8 cellular contexts compared by ENCODE assay signal in the genomic region with DNA sequence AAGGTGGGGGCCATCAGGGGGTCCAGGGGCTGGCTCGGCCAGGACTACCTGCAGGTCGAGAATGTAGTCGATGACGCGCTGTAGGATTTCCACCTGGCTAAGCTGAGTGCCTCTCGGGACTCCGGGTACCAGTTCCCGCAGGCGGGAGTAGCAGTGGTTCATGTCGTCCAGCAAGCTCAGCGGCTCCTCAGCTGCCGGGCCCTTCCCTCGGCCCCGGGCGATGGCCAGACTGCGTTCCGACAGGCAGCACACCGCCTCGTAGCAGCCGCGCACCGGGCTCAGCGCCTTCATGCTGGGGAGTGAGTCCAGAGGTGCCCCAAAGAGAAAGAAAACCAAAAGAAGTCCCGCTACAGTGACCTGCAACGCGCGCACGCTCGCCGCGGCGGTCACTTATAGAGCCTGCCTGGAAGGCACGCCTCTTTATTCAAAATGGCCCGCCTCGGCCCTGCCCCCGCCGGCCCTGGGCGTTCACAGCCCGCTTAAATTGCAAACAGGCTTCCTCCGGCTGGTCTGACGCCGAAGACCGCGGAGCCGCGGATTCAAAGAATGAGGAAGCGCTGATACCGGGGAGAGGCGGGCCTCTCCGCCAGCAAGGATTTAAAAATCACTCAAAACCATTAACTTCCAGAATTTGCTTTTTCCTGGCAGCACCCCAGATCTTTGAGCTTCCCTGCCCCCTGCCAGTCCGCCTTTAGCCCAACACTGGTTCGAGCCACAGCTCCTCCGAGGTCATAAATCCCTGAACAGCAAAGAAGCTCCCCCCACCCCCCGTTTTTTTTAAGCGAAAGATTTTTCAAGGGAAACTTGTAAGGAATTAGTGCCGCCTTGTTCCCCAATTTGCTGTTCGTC. TPM values are rescaled to one million over a fixed set of nuclear protein-coding genes. Genes with fewer than 3 reads are reported as not detected.
DNase-seq lines count a peak whose midpoint lies in the region; ATAC-seq and TF ChIP-seq lines count a peak whose summit lies in the region.

A gene with protein sequence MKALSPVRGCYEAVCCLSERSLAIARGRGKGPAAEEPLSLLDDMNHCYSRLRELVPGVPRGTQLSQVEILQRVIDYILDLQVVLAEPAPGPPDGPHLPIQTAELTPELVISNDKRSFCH (minus strand): TSS at position 366 of the 849 bp plus-strand sequence. CDS start 75 bp downstream, at position 291.

- POLR2A ChIA-PET in RWPE1 (lab: Yijun Ruan, JAX; ENCODE audit: low non-redundant PET), result interaction anchor here (0.5 to 1.5 kb wide), 7 partner anchors 32 to 199 kb away, joined by 3 to 6 read pairs (median 4); no protein-coding TSS in a partner anchor

- CTCF ChIA-PET in RWPE1 (lab: Yijun Ruan, JAX), result interaction anchor here (0.6 to 2.8 kb wide), 5 partner anchors 18 to 81 kb away, joined by 3 to 12 read pairs (median 4); no protein-coding TSS in a partner anchor

- TF ChIP-seq CTCF in RWPE1 (conservative IDR thresholded peaks at IDR 0.05; ENCODE audit: low read depth), result no peak
- TF ChIP-seq CTCF in nephron (IDR thresholded peaks at IDR 0.05; ENCODE audit: unreplicated experiment in 3 of 3), result no peak

- H3K4me1 Mint-ChIP-seq in activated T-helper 2 cell treated with anti-CD3 and anti-CD28 coated beads, Interferon-gamma antibody, Interleukin-2, Interleukin-4, amounts not matched to agents 10 μg/mL and 5 μg/mL and 100 μg/mL, durations not matched to agents 14 hours and 24 hours and 36 hours (ENCODE audit: low read depth), result peaks cover 68% of the 10 kb centered on the region
- peaks cover 81% of the 10 kb centered on the region for H3K4me1 Mint-ChIP-seq in nephron
- peaks cover 79% of the 10 kb centered on the region for H3K4me1 Mint-ChIP-seq in stimulated activated naive CD8-positive, alpha-beta T cell treated with anti-CD3 and anti-CD28 coated beads, Interleukin-15, Interleukin-2, amounts not matched to agents 100 ng/mL and 50 ng/mL, for 24 hours (ENCODE audit: low read depth)

- H3K9me3 Mint-ChIP-seq in activated T-helper 2 cell treated with anti-CD3 and anti-CD28 coated beads, Interferon-gamma antibody, Interleukin-2, Interleukin-4, amounts not matched to agents 10 μg/mL and 5 μg/mL and 100 μg/mL, durations not matched to agents 14 hours and 24 hours and 36 hours, result no peaks in the 10 kb centered on the region
- H3K9me3 Mint-ChIP-seq in nephron, result no peaks in the 10 kb centered on the region
- H3K9me3 Mint-ChIP-seq in stimulated activated naive CD8-positive, alpha-beta T cell treated with anti-CD3 and anti-CD28 coated beads, Interleukin-15, Interleukin-2, amounts not matched to agents 100 ng/mL and 50 ng/mL, for 24 hours, result no peaks in the 10 kb centered on the region

- peaks cover 41% of the 10 kb centered on the region for H3K27me3 Mint-ChIP-seq in activated T-helper 2 cell treated with anti-CD3 and anti-CD28 coated beads, Interferon-gamma antibody, Interleukin-2, Interleukin-4, amounts not matched to agents 10 μg/mL and 5 μg/mL and 100 μg/mL, durations not matched to agents 14 hours and 24 hours and 36 hours (ENCODE audit: low read depth)
- H3K27me3 Mint-ChIP-seq in nephron (ENCODE audit: low read depth), result no peaks in the 10 kb centered on the region
- H3K27me3 Mint-ChIP-seq in stimulated activated naive CD8-positive, alpha-beta T cell treated with anti-CD3 and anti-CD28 coated beads, Interleukin-15, Interleukin-2, amounts not matched to agents 100 ng/mL and 50 ng/mL, for 24 hours, result peaks cover 12% of the 10 kb centered on the region

- peaks cover 14% of the 10 kb centered on the region for H3K36me3 Mint-ChIP-seq in activated T-helper 2 cell treated with anti-CD3 and anti-CD28 coated beads, Interferon-gamma antibody, Interleukin-2, Interleukin-4, amounts not matched to agents 10 μg/mL and 5 μg/mL and 100 μg/mL, durations not matched to agents 14 hours and 24 hours and 36 hours (ENCODE audit: low read depth)
- peaks cover 29% of the 10 kb centered on the region for H3K36me3 Mint-ChIP-seq in nephron (ENCODE audit: low read depth)
- peaks cover 20% of the 10 kb centered on the region for H3K36me3 Mint-ChIP-seq in stimulated activated naive CD8-positive, alpha-beta T cell treated with anti-CD3 and anti-CD28 coated beads, Interleukin-15, Interleukin-2, amounts not matched to agents 100 ng/mL and 50 ng/mL, for 24 hours (ENCODE audit: low read depth)

- peak; percentile 57 for ATAC-seq in GM21825 (IDR thresholded peaks at IDR 0.05; ENCODE audit: unreplicated experiment)

- peak within 1 kb of the TSS; percentile 91 for H3K4me3 Mint-ChIP-seq in activated T-helper 2 cell treated with anti-CD3 and anti-CD28 coated beads, Interferon-gamma antibody, Interleukin-2, Interleukin-4, amounts not matched to agents 10 μg/mL and 5 μg/mL and 100 μg/mL, durations not matched to agents 14 hours and 24 hours and 36 hours (ENCODE audit: low read depth)
- H3K4me3 Mint-ChIP-seq in nephron, result peak within 1 kb of the TSS; percentile 87 to 92 (median 92)
- peak within 1 kb of the TSS; percentile 85 for H3K4me3 Mint-ChIP-seq in stimulated activated naive CD8-positive, alpha-beta T cell treated with anti-CD3 and anti-CD28 coated beads, Interleukin-15, Interleukin-2, amounts not matched to agents 100 ng/mL and 50 ng/mL, for 24 hours

- H3K27ac ChIP-seq in RWPE1, result peak within 1 kb of the TSS; percentile 96

- intact Hi-C loops in activated T-helper 2 cell treated with anti-CD3 and anti-CD28 coated beads, Interferon-gamma antibody, Interleukin-2, Interleukin-4, amounts not matched to agents 10 μg/mL and 5 μg/mL and 100 μg/mL, durations not matched to agents 14 hours and 24 hours and 36 hours (cut with micrococcal nuclease), result loop anchor here (1.0 to 2.0 kb wide), 4 partner anchors 18 to 57 kb away; a partner anchor contains a TSS

- H3K27ac Mint-ChIP-seq in activated T-helper 2 cell treated with anti-CD3 and anti-CD28 coated beads, Interferon-gamma antibody, Interleukin-2, Interleukin-4, amounts not matched to agents 10 μg/mL and 5 μg/mL and 100 μg/mL, durations not matched to agents 14 hours and 24 hours and 36 hours, result peak within 1 kb of the TSS; percentile 66
- peak within 1 kb of the TSS; percentile 99 for H3K27ac Mint-ChIP-seq in nephron
- peak within 1 kb of the TSS; percentile 89 for H3K27ac Mint-ChIP-seq in stimulated activated naive CD8-positive, alpha-beta T cell treated with anti-CD3 and anti-CD28 coated beads, Interleukin-15, Interleukin-2, amounts not matched to agents 100 ng/mL and 50 ng/mL, for 24 hours

- peak; percentile 97 for DNase-seq in Daoy (ENCODE audit: low read depth)
- peak; percentile 98 for DNase-seq in LHCN-M2 (ENCODE audit: low read depth)
- peak; percentile 89 for DNase-seq in RWPE1 (ENCODE audit: low spot score)
- DNase-seq in activated T-helper 2 cell treated with anti-CD3 and anti-CD28 coated beads, Interferon-gamma antibody, Interleukin-2, Interleukin-4, amounts not matched to agents 10 μg/mL and 5 μg/mL and 100 μg/mL, durations not matched to agents 14 hours and 24 hours and 36 hours (ENCODE audit: low spot score), result peak; percentile 94
- DNase-seq in fibroblast of peridontal ligament (ENCODE audit: extremely low read depth), result peak; percentile 97

RNA-seq across cellular contexts. Expression of the gene that starts here (rescaled TPM):
- 372 and 550 TPM in 2 replicates for total RNA-seq in Daoy (2014; rRNA removed; shearing (Covaris generic))
- 335 and 553 TPM in 2 replicates for total RNA-seq in LHCN-M2 (2014; rRNA removed)
- 331 TPM for polyA plus RNA-seq in LHCN-M2 (2012)
- 24.7 and 26.9 TPM in 2 replicates for total RNA-seq in activated T-helper 2 cell treated with anti-CD3 and anti-CD28 coated beads, Interferon-gamma antibody, Interleukin-2, Interleukin-4, amounts not matched to agents 10 μg/mL and 5 μg/mL and 100 μg/mL, durations not matched to agents 14 hours and 24 hours and 36 hours

Comparison
In these comparisons a context has a peak if more than half of its experiments do, and no peak if none do; other contexts are left out.
1. Peak in every context shown above with its lines: DNase-seq, ATAC-seq and H3K27ac ChIP-seq.
2. RNA of the gene that starts here (total RNA-seq): 372 to 550 TPM in Daoy and 335 to 553 TPM in LHCN-M2; 24.7 to 26.9 TPM in activated T-helper 2 cell treated with anti-CD3 and anti-CD28 coated beads, Interferon-gamma antibody, Interleukin-2, Interleukin-4, amounts not matched to agents 10 μg/mL and 5 μg/mL and 100 μg/mL, durations not matched to agents 14 hours and 24 hours and 36 hours; every median in the first group is over 10 times any median in the second.